In the genomic region with DNA sequence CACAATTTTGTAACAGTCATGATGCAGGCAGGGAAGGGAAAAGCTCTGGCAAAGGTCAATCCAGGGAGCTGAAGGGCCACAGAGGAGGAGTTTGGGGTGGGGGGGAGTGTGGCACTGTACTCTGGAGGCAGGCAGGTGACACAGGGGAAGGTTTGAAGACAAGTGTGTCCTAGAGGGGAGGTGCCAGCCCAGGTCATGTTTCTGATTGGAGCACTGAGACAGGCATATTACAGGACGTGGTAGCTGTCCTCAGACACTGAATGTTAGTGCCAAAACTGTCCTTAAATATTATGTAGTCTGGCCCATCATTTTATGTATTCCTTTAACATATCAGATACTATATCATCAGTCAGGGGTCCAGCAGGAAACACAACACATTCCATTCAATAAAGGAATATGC, we compare ENCODE assay signal across 21 cellular contexts.
DNase-seq lines count a peak whose midpoint lies in the region; ATAC-seq, FAIRE-seq and TF ChIP-seq lines count a peak whose summit lies in the region.
"Had no signal": no experiment of that assay in that cellular context is flagged by ENCODE, and none has a peak within 500 bp of the region (broad histone marks: within the 10 kb centered on the region; RNA-seq: fewer than 3 reads in every experiment).

No MANE protein-coding gene starts in this region.

- 15 to 37% methylated on average over 1 of the region's 1 CpG for WGBS in pancreas, 2 donors

- no peak for DNase-seq in activated CD8-positive, alpha-beta T cell treated with anti-CD3 and anti-CD28 coated beads, Interleukin-2, amount 10 ng/mL, durations not matched to agents 7 days and 5 days
- DNase-seq in activated CD8-positive, alpha-beta T cell treated with anti-CD3 and anti-CD28 coated beads for 36 hours, result no peak
- DNase-seq in DMS53 treated with DMSO at 0.1 percent for 48 hours (lab: John Stamatoyannopoulos, UW; ENCODE audit: unreplicated experiment) (peak; percentile 12), SW480 (ENCODE audit: low spot score) (peak; percentile 13), progenitor cell of endocrine pancreas (ENCODE audit: low spot score, unreplicated experiment) (no peak), NCI-H2171 treated with DMSO at 0.1 percent for 48 hours (lab: John Stamatoyannopoulos, UW) (no peak), pancreas (no peak)
- DNase-seq: activated T-cell treated with anti-CD3 and anti-CD28 coated beads, Interleukin-2, amount 50 U/mL, for 48 hours; DMS79; NCI-H1105; NCI-H2081 treated with DMSO at 0.1 percent for 48 hours; NCI-H524 treated with DMSO at 0.1 percent for 48 hours; OCI-M1; SJCRH30; T-helper 9 cell had no signal

- no peaks in the 10 kb centered on the region for H3K9me3 Mint-ChIP-seq in activated CD8-positive, alpha-beta T cell treated with anti-CD3 and anti-CD28 coated beads, Interleukin-2, amount 10 ng/mL, durations not matched to agents 7 days and 5 days (ENCODE audit: insufficient read depth)
- no peaks in the 10 kb centered on the region for H3K9me3 Mint-ChIP-seq in activated CD8-positive, alpha-beta T cell treated with anti-CD3 and anti-CD28 coated beads for 36 hours
- no peaks in the 10 kb centered on the region for H3K9me3 Mint-ChIP-seq in progenitor cell of endocrine pancreas (ENCODE audit: low read depth)
- H3K9me3 Mint-ChIP-seq: WTC11 had no signal

- intact Hi-C loops in activated CD8-positive, alpha-beta T cell treated with anti-CD3 and anti-CD28 coated beads for 36 hours (cut with micrococcal nuclease), result no loop called here
- intact Hi-C loops in pancreas (cut with DNase I), result no loop called here

- H3K36me3 Mint-ChIP-seq in activated CD8-positive, alpha-beta T cell treated with anti-CD3 and anti-CD28 coated beads, Interleukin-2, amount 10 ng/mL, durations not matched to agents 7 days and 5 days (ENCODE audit: low read depth), result no peaks in the 10 kb centered on the region
- H3K36me3 Mint-ChIP-seq in activated CD8-positive, alpha-beta T cell treated with anti-CD3 and anti-CD28 coated beads for 36 hours (ENCODE audit: low read depth), result no peaks in the 10 kb centered on the region
- H3K36me3 Mint-ChIP-seq in progenitor cell of endocrine pancreas (ENCODE audit: insufficient read depth), result peaks cover 2% of the 10 kb centered on the region
- H3K36me3 Mint-ChIP-seq: WTC11 had no signal

- TF ChIP-seq CTCF in activated CD8-positive, alpha-beta T cell treated with anti-CD3 and anti-CD28 coated beads for 36 hours (IDR thresholded peaks at IDR 0.05), result no peak
- TF ChIP-seq CTCF in progenitor cell of endocrine pancreas (IDR thresholded peaks at IDR 0.05; ENCODE audit: unreplicated experiment), result no peak
- TF ChIP-seq CTCF in pancreas (IDR thresholded peaks at IDR 0.05), result no peak

- H3K4me3 ChIP-seq in pancreas, result no peak overlapping the region
- H3K4me3 ChIP-seq: body of pancreas, SJCRH30 had no signal

- POLR2A ChIA-PET in activated CD8-positive, alpha-beta T cell treated with anti-CD3 and anti-CD28 coated beads, Interleukin-2, amount 10 ng/mL, durations not matched to agents 7 days and 5 days (lab: Charles Lee), result no interaction called here
- POLR2A ChIA-PET in activated CD8-positive, alpha-beta T cell treated with anti-CD3 and anti-CD28 coated beads for 36 hours (lab: Charles Lee), result interaction anchor here (0.6 kb wide), 1 partner anchor 45 kb away, joined by 3 read pairs; no protein-coding TSS in a partner anchor

- no peak overlapping the region for H3K4me3 Mint-ChIP-seq in activated CD8-positive, alpha-beta T cell treated with anti-CD3 and anti-CD28 coated beads, Interleukin-2, amount 10 ng/mL, durations not matched to agents 7 days and 5 days
- no peak overlapping the region for H3K4me3 Mint-ChIP-seq in activated CD8-positive, alpha-beta T cell treated with anti-CD3 and anti-CD28 coated beads for 36 hours
- no peak overlapping the region for H3K4me3 Mint-ChIP-seq in progenitor cell of endocrine pancreas (ENCODE audit: low read depth)
- H3K4me3 Mint-ChIP-seq: WTC11 had no signal

- FAIRE-seq in pancreas (lab: Jason Lieb, UNC), result no peak
- FAIRE-seq: colon, H54 had no signal

- CTCF ChIA-PET in activated CD8-positive, alpha-beta T cell treated with anti-CD3 and anti-CD28 coated beads, Interleukin-2, amount 10 ng/mL, durations not matched to agents 7 days and 5 days (lab: Charles Lee), result interaction anchor here (1.0 kb wide), 1 partner anchor 102 kb away, joined by 3 read pairs; no protein-coding TSS in a partner anchor
- CTCF ChIA-PET in activated CD8-positive, alpha-beta T cell treated with anti-CD3 and anti-CD28 coated beads for 36 hours (lab: Charles Lee), result interaction anchor here (2.1 kb wide), 1 partner anchor 29 kb away, joined by 6 read pairs; no protein-coding TSS in a partner anchor

- H3K27ac Mint-ChIP-seq in activated CD8-positive, alpha-beta T cell treated with anti-CD3 and anti-CD28 coated beads, Interleukin-2, amount 10 ng/mL, durations not matched to agents 7 days and 5 days, result peak overlapping the region; percentile 62
- H3K27ac Mint-ChIP-seq in activated CD8-positive, alpha-beta T cell treated with anti-CD3 and anti-CD28 coated beads for 36 hours, result no peak overlapping the region
- peak overlapping the region; percentile 65 for H3K27ac Mint-ChIP-seq in progenitor cell of endocrine pancreas
- H3K27ac Mint-ChIP-seq: WTC11 had no signal

- no peak overlapping the region for H3K27ac ChIP-seq in pancreas
- H3K27ac ChIP-seq: body of pancreas, parathyroid adenoma, SJCRH30 had no signal

- no peaks in the 10 kb centered on the region for H3K27me3 ChIP-seq in pancreas
- H3K27me3 ChIP-seq: body of pancreas, SJCRH30 had no signal

- H3K4me1 ChIP-seq in pancreas, result peaks cover 0 to 9% (median 5%) of the 10 kb centered on the region in 3 donors
- H3K4me1 ChIP-seq: SJCRH30 had no signal

- no peak for ATAC-seq in activated CD8-positive, alpha-beta T cell treated with anti-CD3 and anti-CD28 coated beads, Interleukin-2, amount 10 ng/mL, durations not matched to agents 7 days and 5 days
- no peak for ATAC-seq in activated CD8-positive, alpha-beta T cell treated with anti-CD3 and anti-CD28 coated beads for 36 hours
- no peak for ATAC-seq in pancreas
- no peak for ATAC-seq in GM21381 (IDR thresholded peaks at IDR 0.05; ENCODE audit: unreplicated experiment)
- ATAC-seq: body of pancreas, WTC11 had no signal

- no peaks in the 10 kb centered on the region for H3K27me3 Mint-ChIP-seq in activated CD8-positive, alpha-beta T cell treated with anti-CD3 and anti-CD28 coated beads, Interleukin-2, amount 10 ng/mL, durations not matched to agents 7 days and 5 days (ENCODE audit: low read depth)
- H3K27me3 Mint-ChIP-seq in activated CD8-positive, alpha-beta T cell treated with anti-CD3 and anti-CD28 coated beads for 36 hours, result peaks cover 4% of the 10 kb centered on the region
- H3K27me3 Mint-ChIP-seq in progenitor cell of endocrine pancreas, result peaks cover 59% of the 10 kb centered on the region

- H3K9me3 ChIP-seq in pancreas, result no peaks in the 10 kb centered on the region
- H3K9me3 ChIP-seq: body of pancreas, SJCRH30 had no signal

- peaks cover 77% of the 10 kb centered on the region for H3K4me1 Mint-ChIP-seq in activated CD8-positive, alpha-beta T cell treated with anti-CD3 and anti-CD28 coated beads, Interleukin-2, amount 10 ng/mL, durations not matched to agents 7 days and 5 days (ENCODE audit: low read depth)
- H3K4me1 Mint-ChIP-seq in activated CD8-positive, alpha-beta T cell treated with anti-CD3 and anti-CD28 coated beads for 36 hours (ENCODE audit: low read depth), result peaks cover 64% of the 10 kb centered on the region
- peaks cover 3% of the 10 kb centered on the region for H3K4me1 Mint-ChIP-seq in progenitor cell of endocrine pancreas (ENCODE audit: low read depth)

- no peaks in the 10 kb centered on the region for H3K36me3 ChIP-seq in pancreas
- H3K36me3 ChIP-seq: SJCRH30 had no signal

Comparison
In these comparisons a context has a peak if more than half of its experiments do, and no peak if none do; other contexts are left out.
1. DNase-seq: peak in DMS53 treated with DMSO at 0.1 percent for 48 hours (single experiment) and SW480 (single experiment); none in activated CD8-positive, alpha-beta T cell treated with anti-CD3 and anti-CD28 coated beads, Interleukin-2, amount 10 ng/mL, durations not matched to agents 7 days and 5 days (single experiment), activated CD8-positive, alpha-beta T cell treated with anti-CD3 and anti-CD28 coated beads for 36 hours (single experiment), progenitor cell of endocrine pancreas (single experiment), NCI-H2171 treated with DMSO at 0.1 percent for 48 hours (single experiment) and pancreas (0 of 6).